ENCODE assay signal across 1 cellular context in the genomic region with DNA sequence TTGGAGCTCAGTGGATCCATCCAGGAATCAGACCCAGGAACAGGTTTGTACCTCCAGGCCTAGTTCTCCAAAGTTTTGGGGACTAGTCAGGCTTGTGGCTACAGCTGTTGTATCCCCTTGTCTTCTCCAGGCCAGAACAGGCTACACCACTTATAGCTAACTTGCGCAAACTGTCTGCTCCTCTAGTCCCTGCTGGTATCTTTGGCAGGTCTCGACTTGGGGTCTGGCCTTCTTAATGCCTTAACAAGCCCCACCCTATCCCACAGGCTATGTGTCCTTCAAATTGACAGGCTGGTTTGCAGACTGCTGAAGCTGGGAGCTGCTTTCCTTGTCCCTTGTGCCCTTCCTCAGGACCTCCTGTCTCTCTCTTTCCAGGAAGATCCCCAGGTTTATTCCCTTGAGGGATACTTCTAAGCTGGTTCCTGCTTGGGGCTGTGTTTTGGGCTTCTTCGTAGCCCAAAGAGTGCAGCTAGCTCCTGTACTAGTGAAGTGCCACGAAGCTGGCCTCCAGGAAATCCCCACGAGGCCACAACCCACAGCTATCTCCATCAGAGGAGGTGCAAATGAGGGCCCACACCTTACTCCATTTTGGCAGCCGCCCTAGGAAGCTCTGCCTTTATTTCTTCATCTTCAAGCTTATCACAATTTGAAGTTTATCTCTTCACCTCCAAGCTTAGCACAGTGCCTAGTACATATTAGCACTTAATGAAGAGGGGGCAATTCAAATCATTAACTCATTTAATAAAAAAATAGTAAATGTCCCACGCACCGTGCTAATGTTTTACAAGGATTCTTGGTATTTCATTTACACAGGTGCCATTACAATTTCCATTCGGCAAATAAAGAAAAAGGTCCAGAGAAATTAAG.
TF ChIP-seq lines count a peak whose summit lies in the region.

No MANE protein-coding gene starts in this region.

TF ChIP-seq in A549, 52 proteins besides CTCF, POLR2A, EP300 and RAD21 (continued from another document):
- TF ChIP-seq, protein P1, sequence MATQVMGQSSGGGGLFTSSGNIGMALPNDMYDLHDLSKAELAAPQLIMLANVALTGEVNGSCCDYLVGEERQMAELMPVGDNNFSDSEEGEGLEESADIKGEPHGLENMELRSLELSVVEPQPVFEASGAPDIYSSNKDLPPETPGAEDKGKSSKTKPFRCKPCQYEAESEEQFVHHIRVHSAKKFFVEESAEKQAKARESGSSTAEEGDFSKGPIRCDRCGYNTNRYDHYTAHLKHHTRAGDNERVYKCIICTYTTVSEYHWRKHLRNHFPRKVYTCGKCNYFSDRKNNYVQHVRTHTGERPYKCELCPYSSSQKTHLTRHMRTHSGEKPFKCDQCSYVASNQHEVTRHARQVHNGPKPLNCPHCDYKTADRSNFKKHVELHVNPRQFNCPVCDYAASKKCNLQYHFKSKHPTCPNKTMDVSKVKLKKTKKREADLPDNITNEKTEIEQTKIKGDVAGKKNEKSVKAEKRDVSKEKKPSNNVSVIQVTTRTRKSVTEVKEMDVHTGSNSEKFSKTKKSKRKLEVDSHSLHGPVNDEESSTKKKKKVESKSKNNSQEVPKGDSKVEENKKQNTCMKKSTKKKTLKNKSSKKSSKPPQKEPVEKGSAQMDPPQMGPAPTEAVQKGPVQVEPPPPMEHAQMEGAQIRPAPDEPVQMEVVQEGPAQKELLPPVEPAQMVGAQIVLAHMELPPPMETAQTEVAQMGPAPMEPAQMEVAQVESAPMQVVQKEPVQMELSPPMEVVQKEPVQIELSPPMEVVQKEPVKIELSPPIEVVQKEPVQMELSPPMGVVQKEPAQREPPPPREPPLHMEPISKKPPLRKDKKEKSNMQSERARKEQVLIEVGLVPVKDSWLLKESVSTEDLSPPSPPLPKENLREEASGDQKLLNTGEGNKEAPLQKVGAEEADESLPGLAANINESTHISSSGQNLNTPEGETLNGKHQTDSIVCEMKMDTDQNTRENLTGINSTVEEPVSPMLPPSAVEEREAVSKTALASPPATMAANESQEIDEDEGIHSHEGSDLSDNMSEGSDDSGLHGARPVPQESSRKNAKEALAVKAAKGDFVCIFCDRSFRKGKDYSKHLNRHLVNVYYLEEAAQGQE (IDR thresholded peaks at IDR 0.05) = no peak
